Comparison of ENCODE assay signal across 1 cellular context in the genomic region with DNA sequence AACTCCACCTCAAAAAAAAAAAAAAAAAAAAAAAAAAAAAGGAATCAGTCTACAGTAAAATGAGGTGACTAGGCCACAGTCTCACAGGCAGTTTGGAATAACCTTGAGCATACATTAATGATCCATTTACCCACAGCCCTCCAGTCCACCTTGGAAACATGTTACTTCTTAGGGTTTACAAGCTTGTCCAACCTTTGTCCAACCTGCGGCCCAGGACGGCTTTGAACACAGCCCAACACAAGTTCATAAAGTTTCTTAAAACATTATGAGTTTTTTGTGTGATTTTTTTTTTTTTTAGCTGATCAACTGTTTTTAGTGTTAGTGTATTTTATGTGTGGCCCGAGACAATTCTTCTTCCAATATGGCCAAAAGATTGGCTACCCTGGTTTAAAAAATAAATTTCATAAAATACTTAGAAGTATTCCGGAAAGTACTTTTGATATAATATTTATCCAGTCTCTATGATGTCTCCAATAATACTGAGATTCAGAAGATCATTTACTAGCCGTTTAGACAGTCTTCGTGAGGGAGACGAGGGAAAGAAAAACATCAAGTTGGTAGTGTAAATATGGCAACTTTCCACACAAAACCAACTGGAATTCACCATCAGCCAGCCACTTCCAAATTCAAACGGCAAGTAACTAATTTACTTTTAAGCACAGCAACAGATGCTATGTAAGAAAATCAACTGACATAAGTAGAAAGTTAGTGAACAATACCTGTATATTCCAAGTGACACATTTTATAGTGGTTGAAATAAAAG.
A peak's percentile ranks its signal among the peaks of the same experiment; 100 is the strongest.
TF ChIP-seq lines count a peak whose summit lies in the region.

No MANE protein-coding gene starts in this region.

TF ChIP-seq in K562, 482 proteins besides CTCF, POLR2A, EP300 and RAD21:
- TF ChIP-seq ZNF384 (IDR thresholded peaks at IDR 0.05; ENCODE audit: low read depth, low read length) (peak; percentile 5; the same call in 1 of the 2 replicates), OTX1 (CRISPR knock-in tag; IDR thresholded peaks at IDR 0.05) (no peak), ZNF197 (CRISPR knock-in tag; IDR thresholded peaks at IDR 0.05; ENCODE audit: low read depth) (no peak), ZNF316 (IDR thresholded peaks at IDR 0.05) (0 out of 2 replicates have a peak, but pooled peaks have one; percentile 10)
